ENCODE assay signal across 8 cellular contexts in genomic region chr9:101458955-101459631, GRCh38. TPM values are rescaled to one million over a fixed set of nuclear protein-coding genes. Genes with fewer than 3 reads are reported as not detected.
DNase-seq lines count a peak whose midpoint lies in the region; ATAC-seq and TF ChIP-seq lines count a peak whose summit lies in the region.

No MANE protein-coding gene starts in this region.

- H3K36me3 Mint-ChIP-seq in activated CD8-positive, alpha-beta T cell treated with anti-CD3 and anti-CD28 coated beads for 36 hours (ENCODE audit: low read depth) = no peaks in the 10 kb centered on the region

- H3K27ac Mint-ChIP-seq in activated CD8-positive, alpha-beta T cell treated with anti-CD3 and anti-CD28 coated beads for 36 hours = no peak overlapping the region

- intact Hi-C loops in activated CD8-positive, alpha-beta T cell treated with anti-CD3 and anti-CD28 coated beads for 36 hours (cut with micrococcal nuclease) = loop anchor here (1.0 kb wide), 1 partner anchor 71 kb away; no protein-coding TSS in a partner anchor
- intact Hi-C loops in Right ventricle myocardium superior (cut with DNase I) = no loop called here

- H3K27me3 Mint-ChIP-seq in activated CD8-positive, alpha-beta T cell treated with anti-CD3 and anti-CD28 coated beads for 36 hours = peaks cover 14% of the 10 kb centered on the region

- ATAC-seq in GM19455 (IDR thresholded peaks at IDR 0.05; ENCODE audit: unreplicated experiment) (peak; percentile 88), HG03439 (IDR thresholded peaks at IDR 0.05; ENCODE audit: unreplicated experiment) (peak; percentile 85), Right ventricle myocardium superior (ENCODE audit: poor library complexity) (peak; percentile 87)
- ATAC-seq in activated CD8-positive, alpha-beta T cell treated with anti-CD3 and anti-CD28 coated beads for 36 hours = peak; percentile 87

- TF ChIP-seq CTCF in activated CD8-positive, alpha-beta T cell treated with anti-CD3 and anti-CD28 coated beads for 36 hours (IDR thresholded peaks at IDR 0.05) = peak; percentile 62

- DNase-seq in Daoy (ENCODE audit: low read depth) (peak; percentile 66), NCI-H345 (lab: John Stamatoyannopoulos, UW) (peak; percentile 73), Right ventricle myocardium superior (no peak), pulmonary artery endothelial cell (ENCODE audit: low read depth, low spot score) (peak; percentile 35), activated gamma-delta T cell treated with Interleukin-2 at 50 U/mL for 16 hours (no peak)
- DNase-seq in activated CD8-positive, alpha-beta T cell treated with anti-CD3 and anti-CD28 coated beads for 36 hours = peak; percentile 20

- POLR2A ChIA-PET in activated CD8-positive, alpha-beta T cell treated with anti-CD3 and anti-CD28 coated beads for 36 hours (lab: Charles Lee) = interaction anchor here (0.9 kb wide), 1 partner anchor 9 kb away, joined by 4 read pairs; no protein-coding TSS in a partner anchor

- no peaks in the 10 kb centered on the region for H3K9me3 Mint-ChIP-seq in activated CD8-positive, alpha-beta T cell treated with anti-CD3 and anti-CD28 coated beads for 36 hours

- H3K4me1 Mint-ChIP-seq in activated CD8-positive, alpha-beta T cell treated with anti-CD3 and anti-CD28 coated beads for 36 hours (ENCODE audit: low read depth) = no peaks in the 10 kb centered on the region

- no peak overlapping the region for H3K4me3 Mint-ChIP-seq in activated CD8-positive, alpha-beta T cell treated with anti-CD3 and anti-CD28 coated beads for 36 hours

- CTCF ChIA-PET in activated CD8-positive, alpha-beta T cell treated with anti-CD3 and anti-CD28 coated beads for 36 hours (lab: Charles Lee) = interaction anchor here (0.8 to 5.0 kb wide), 20 partner anchors 8 to 104 kb away, joined by 3 to 49 read pairs (median 5); partner anchors contain the start of genes MRPL50, RNF20 and ZNF189

RNA-seq across cellular contexts. Expression of gene ALDOB, which starts 23.5 kb away (rescaled TPM):
- 1.4 TPM in 1 of 2 replicates, not detected in the other for total RNA-seq in Daoy (2014; rRNA removed; shearing (Covaris generic))
- total RNA-seq in activated CD8-positive, alpha-beta T cell treated with anti-CD3 and anti-CD28 coated beads for 36 hours = not detected
- total RNA-seq in Right ventricle myocardium superior (0.56 TPM), pulmonary artery endothelial cell (not detected in 2 replicates)

Comparison
In these comparisons a context has a peak if more than half of its experiments do, and no peak if none do; other contexts are left out.
1. DNase-seq: peak in Daoy (single experiment), NCI-H345 (single experiment), activated CD8-positive, alpha-beta T cell treated with anti-CD3 and anti-CD28 coated beads for 36 hours (single experiment) and pulmonary artery endothelial cell (single experiment); none in Right ventricle myocardium superior (single experiment) and activated gamma-delta T cell treated with Interleukin-2 at 50 U/mL for 16 hours (single experiment).
2. Peak in every context shown above with its lines, with median percentiles within 50 percentile points of each other: ATAC-seq.